In genomic region chr7:138934401-138934800, GRCh38 we compare ENCODE assay signal across 22 cellular contexts. TPM values are rescaled to one million over a fixed set of nuclear protein-coding genes. Genes with fewer than 3 reads are reported as not detected.
DNase-seq lines count a peak whose midpoint lies in the region; ATAC-seq and TF ChIP-seq lines count a peak whose summit lies in the region.
"Had no signal": no experiment of that assay in that cellular context is flagged by ENCODE, and none has a peak within 500 bp of the region (broad histone marks: within the 10 kb centered on the region; RNA-seq: fewer than 3 reads in every experiment).

No MANE protein-coding gene starts in this region.

- WGBS in mesodermal cell (ENCODE audit: insufficient coverage in 2 of 2), 2 experiments: 69 to 89% methylated on average over 3 of the region's 8 CpGs

- DNase-seq in NCI-H2171 treated with DMSO at 0.1 percent for 48 hours (lab: John Stamatoyannopoulos, UW) (peak; percentile 60), dorsolateral prefrontal cortex (no peak), NCI-H2029 (lab: John Stamatoyannopoulos, UW) (no peak), OCI-M1 (lab: John Stamatoyannopoulos, UW) (no peak), GM20000 (ENCODE audit: low spot score) (no peak)
- DNase-seq: activated CD4-positive, alpha-beta T cell treated with anti-CD3 and anti-CD28 coated beads for 4 hours; activated naive CD4-positive, alpha-beta T cell treated with anti-CD3 and anti-CD28 coated beads, Interleukin-2, amount 50 U/mL, for 16 hours; CD4-positive, alpha-beta T cell; cerebellar nuclear complex; DMS 273 treated with DMSO at 0.1 percent for 48 hours; effector CD4-positive, alpha-beta T cell; esophagus squamous epithelium; midbrain; MM.1S; NCI-H146; pancreas; sigmoid colon; testis had no signal

- ATAC-seq in activated CD4-positive, CD25-positive, alpha-beta regulatory T cell treated with anti-CD3 and anti-CD28 coated beads, Interleukin-2, amount 50 U/mL, for 24 hours: no peak

- no peaks in the 10 kb centered on the region for H3K27me3 ChIP-seq in BLaER1 treated with 17β-estradiol and CSF1 and Interleukin-3, amounts not matched to agents 10 nM and 100 nM
- no peaks in the 10 kb centered on the region for H3K27me3 ChIP-seq in dorsolateral prefrontal cortex
- H3K27me3 ChIP-seq: ascending aorta, esophagus squamous epithelium, pancreas, sigmoid colon, testis had no signal

- intact Hi-C loops in dorsolateral prefrontal cortex (cut with DNase I): no loop called here

- TF ChIP-seq CTCF in dorsolateral prefrontal cortex (IDR thresholded peaks at IDR 0.05 in 54 of 56, conservative IDR thresholded peaks at IDR 0.05 in 2 of 56; ENCODE audit: low read depth in 1 of 56, partially characterized antibody in 56 of 56) (no peak), GM20000 (IDR thresholded peaks at IDR 0.05; ENCODE audit: extremely low read depth, missing control alignments) (no peak)

- peaks cover 0 to 21% (median 6%) of the 10 kb centered on the region in 11 experiments; a peak in 6 of 22 replicates for H3K36me3 ChIP-seq in BLaER1 treated with 17β-estradiol and CSF1 and Interleukin-3, amounts not matched to agents 10 nM and 100 nM
- H3K36me3 ChIP-seq in mesodermal cell (ENCODE audit: control insufficient read depth, insufficient read depth, low read length): peaks cover 15% of the 10 kb centered on the region
- H3K36me3 ChIP-seq: ascending aorta, esophagus squamous epithelium, pancreas, sigmoid colon had no signal

- H3K4me2 ChIP-seq in BLaER1 treated with 17β-estradiol and CSF1 and Interleukin-3, amounts not matched to agents 10 nM and 100 nM: peak overlapping the region in 6 of 11 experiments; percentile 5 to 45 (median 12); a peak in 4 of 22 replicates

- H3K4me3 ChIP-seq in BLaER1 treated with 17β-estradiol and CSF1 and Interleukin-3, amounts not matched to agents 10 nM and 100 nM: no peak overlapping the region
- H3K4me3 ChIP-seq in dorsolateral prefrontal cortex (no peak overlapping the region), mesodermal cell (ENCODE audit: extremely low read depth, insufficient read depth, low read length, poor library complexity, severe bottlenecking) (no peak overlapping the region)
- H3K4me3 ChIP-seq: ascending aorta, esophagus squamous epithelium, pancreas, sigmoid colon, testis had no signal

- no peak overlapping the region for H3K27ac ChIP-seq in BLaER1 treated with 17β-estradiol and CSF1 and Interleukin-3, amounts not matched to agents 10 nM and 100 nM
- H3K27ac ChIP-seq in dorsolateral prefrontal cortex (peak overlapping the region in 41 of 59 donors; percentile 1 to 81 (median 56)), mesodermal cell (ENCODE audit: low read depth, low read length, severe bottlenecking) (peak overlapping the region; percentile 97)
- H3K27ac ChIP-seq: ascending aorta, esophagus squamous epithelium, pancreas, sigmoid colon, testis had no signal

- H3K9ac ChIP-seq in BLaER1 treated with 17β-estradiol and CSF1 and Interleukin-3, amounts not matched to agents 10 nM and 100 nM: no peak overlapping the region

- no peaks in the 10 kb centered on the region; a peak in 1 of 22 replicates for H4K20me1 ChIP-seq in BLaER1 treated with 17β-estradiol and CSF1 and Interleukin-3, amounts not matched to agents 10 nM and 100 nM

- H3K4me1 ChIP-seq in BLaER1 treated with 17β-estradiol and CSF1 and Interleukin-3, amounts not matched to agents 10 nM and 100 nM: peaks cover 0 to 14% (median 8%) of the 10 kb centered on the region in 10 experiments; a peak in 12 of 20 replicates
- peaks cover 38% of the 10 kb centered on the region for H3K4me1 ChIP-seq in mesodermal cell (ENCODE audit: control insufficient read depth, insufficient read depth, low read length, poor library complexity, severe bottlenecking)
- H3K4me1 ChIP-seq: ascending aorta, testis had no signal

- H3K9me3 ChIP-seq in BLaER1 treated with 17β-estradiol and CSF1 and Interleukin-3, amounts not matched to agents 10 nM and 100 nM (replicated peaks in 1 of 11): peaks cover 0 to 20% (median 0%) of the 10 kb centered on the region in 11 experiments; a peak in 7 of 22 replicates
- peaks cover 3% of the 10 kb centered on the region for H3K9me3 ChIP-seq in mesodermal cell (ENCODE audit: control insufficient read depth, low read length)
- H3K9me3 ChIP-seq: ascending aorta, esophagus squamous epithelium, pancreas, sigmoid colon, testis had no signal

RNA-seq across cellular contexts. Expression of gene KIAA1549, which starts 46.8 kb away (rescaled TPM):
- 10 to 100 TPM in 119 of 120 experiments, 1 to 10 TPM in 1; 7.1 to 36.5 (median 21.1) TPM for total RNA-seq in dorsolateral prefrontal cortex
- polyA plus RNA-seq in mesodermal cell (2013, experiment 1 of 2): 14.8 TPM
- polyA plus RNA-seq in mesodermal cell (2013, experiment 2 of 2): 13.1 TPM
- total RNA-seq: CD4-positive, alpha-beta T cell had no signal

Comparison
In these comparisons a context has a peak if more than half of its experiments do, and no peak if none do; other contexts are left out.
1. H3K27ac ChIP-seq: peak in dorsolateral prefrontal cortex (41 of 59) and mesodermal cell (single experiment); none in BLaER1 treated with 17β-estradiol and CSF1 and Interleukin-3, amounts not matched to agents 10 nM and 100 nM (0 of 11).